ENCODE assay signal across 9 cellular contexts in genomic region chr9:3398232-3398648, GRCh38.
A peak's percentile ranks its signal among the peaks of the same experiment; 100 is the strongest.
DNase-seq lines count a peak whose midpoint lies in the region; ATAC-seq, FAIRE-seq and TF ChIP-seq lines count a peak whose summit lies in the region.
"Had no signal": no experiment of that assay in that cellular context is flagged by ENCODE, and none has a peak within 500 bp of the region (broad histone marks: within the 10 kb centered on the region; RNA-seq: fewer than 3 reads in every experiment).

No MANE protein-coding gene starts in this region.

- peak; percentile 73 for FAIRE-seq in GM18507 (lab: Jason Lieb, UNC)

- no peaks in the 10 kb centered on the region for H3K27me3 ChIP-seq in lower lobe of right lung (ENCODE audit: low read depth)

- peak; percentile 55 for ATAC-seq in GM21717 (IDR thresholded peaks at IDR 0.05; ENCODE audit: unreplicated experiment)
- peak; percentile 39 to 62 for ATAC-seq in lower lobe of right lung
- ATAC-seq in omental fat pad (ENCODE audit: low FRiP score): no peak
- ATAC-seq: HCT116 had no signal

- DNase-seq in GM18507 (ENCODE audit: extremely low spot score, insufficient read length, low read depth) (no peak), NCI-H69 (lab: John Stamatoyannopoulos, UW) (peak; percentile 49), lower lobe of right lung (no peak), ureter (ENCODE audit: low spot score) (no peak), lower leg skin (ENCODE audit: low spot score in 2 of 2) (no peak), erythroblast (lab: John Stamatoyannopoulos, UW) (no peak), omental fat pad (ENCODE audit: low spot score) (no peak)

- no peaks in the 10 kb centered on the region for H3K9me3 ChIP-seq in lower lobe of right lung

- TF ChIP-seq POLR2A in lower leg skin (IDR thresholded peaks at IDR 0.05): no peak
- TF ChIP-seq POLR2A in erythroblast (IDR thresholded peaks at IDR 0.05; ENCODE audit: low read length): no peak

- 75 to 90% methylated on average over 2 of the region's 2 CpGs for WGBS in lower leg skin, 2 donors

- H3K4me1 ChIP-seq in lower lobe of right lung: no peaks in the 10 kb centered on the region

- H3K4me3 ChIP-seq in lower lobe of right lung: no peak overlapping the region
- H3K4me3 ChIP-seq in lower leg skin (ENCODE audit: low read depth, poor library complexity, severe bottlenecking): no peak overlapping the region

- intact Hi-C loops in lower lobe of right lung (cut with DNase I): no loop called here
- intact Hi-C loops in lower leg skin (cut with DNase I; ENCODE audit: low total_unique reads): no loop called here

- peaks cover 15% of the 10 kb centered on the region for H3K36me3 ChIP-seq in lower lobe of right lung

- peak overlapping the region; percentile 39 for H3K27ac ChIP-seq in lower lobe of right lung

- TF ChIP-seq CTCF in lower lobe of right lung (IDR thresholded peaks at IDR 0.05) (no peak), lower leg skin (IDR thresholded peaks at IDR 0.05) (no peak), omental fat pad (IDR thresholded peaks at IDR 0.05) (no peak)
